32 cellular contexts compared by ENCODE assay signal in the genomic region with DNA sequence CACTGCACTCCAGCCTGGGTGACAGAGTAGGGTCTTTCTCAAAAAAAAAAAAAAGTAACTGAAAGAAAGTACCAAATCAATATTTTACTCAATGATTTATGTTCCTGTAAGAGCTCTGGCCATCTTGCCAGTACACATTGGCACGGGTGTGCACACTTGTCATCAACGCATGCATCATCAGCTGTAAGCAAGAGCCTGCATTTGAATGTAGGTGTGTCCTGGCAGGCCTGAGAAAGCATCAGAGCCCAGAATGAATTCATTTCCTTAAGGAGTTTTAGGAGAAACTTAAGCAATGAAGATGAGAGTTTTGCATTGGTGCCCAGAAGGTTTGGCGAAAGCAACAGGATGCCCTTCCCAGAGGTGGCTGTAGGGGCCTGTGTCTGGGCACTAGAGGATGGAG.
"Had no signal": no experiment of that assay in that cellular context is flagged by ENCODE, and none has a peak within 500 bp of the region (broad histone marks: within the 10 kb centered on the region; RNA-seq: fewer than 3 reads in every experiment).

No MANE protein-coding gene starts in this region.

- H3K27me3 Mint-ChIP-seq: activated CD4-positive, alpha-beta memory T cell treated with anti-CD3 and anti-CD28 coated beads, Interleukin-2, amount 10 ng/mL, durations not matched to agents 7 days and 5 days had no signal

- DNase-seq: activated CD4-positive, alpha-beta memory T cell treated with anti-CD3 and anti-CD28 coated beads, Interleukin-2, amount 10 ng/mL, durations not matched to agents 7 days and 5 days; activated CD4-positive, alpha-beta T cell treated with anti-CD3 and anti-CD28 coated beads for 36 hours; activated CD4-positive, alpha-beta T cell treated with anti-CD3 and anti-CD28 coated beads, Interleukin-2, amount 50 U/mL, for 1 hour; activated gamma-delta T cell; activated naive CD4-positive, alpha-beta T cell treated with anti-CD3 and anti-CD28 coated beads for 36 hours; activated T-cell treated with anti-CD3 and anti-CD28 coated beads for 4 hours; activated T-cell treated with anti-CD3 and anti-CD28 coated beads, Interleukin-2, amount 50 U/mL, for 48 hours; amygdala; Kasumi-1; KBM-7; NCI-H1092; NCI-H1417; NCI-H2029; NCI-H2107; NCI-H2171 treated with DMSO at 0.1 percent for 48 hours; NCI-H345; NCI-H510A; NCI-H526 treated with DMSO at 0.1 percent for 48 hours; NCI-H82; NK-92 treated with Interleukin-12 subunit alpha and Interleukin-12 subunit beta, amount 100 ng/mL, for 24 hours; OCI-M1; Right ventricle myocardium superior; RPMI8226; SJCRH30; SK-N-SH; T-helper 1 cell had no signal

- ATAC-seq: activated CD4-positive, alpha-beta T cell treated with anti-CD3 and anti-CD28 coated beads for 36 hours; activated T-helper 17 cell treated with anti-CD3 and anti-CD28 coated beads, Interleukin-2, amount 50 U/mL, for 72 hours; Panc1 had no signal

- H3K27ac Mint-ChIP-seq: activated CD4-positive, alpha-beta memory T cell treated with anti-CD3 and anti-CD28 coated beads, Interleukin-2, amount 10 ng/mL, durations not matched to agents 7 days and 5 days; activated CD4-positive, alpha-beta T cell treated with anti-CD3 and anti-CD28 coated beads for 36 hours; activated naive CD4-positive, alpha-beta T cell treated with anti-CD3 and anti-CD28 coated beads for 36 hours; activated naive CD8-positive, alpha-beta T cell; activated T-helper 17 cell treated with anti-CD3 and anti-CD28 coated beads, Interleukin-2, amount 50 U/mL, for 72 hours had no signal

- H3K4me3 ChIP-seq: cardiac muscle cell, SJCRH30 had no signal

- H3K9ac ChIP-seq: SK-N-SH had no signal

- H3K4me1 ChIP-seq: SJCRH30 had no signal

- H3K27ac ChIP-seq: cardiac muscle cell, SJCRH30, VCaP had no signal

- H3K27me3 ChIP-seq: SJCRH30 had no signal

- H3K36me3 Mint-ChIP-seq: activated naive CD8-positive, alpha-beta T cell; brain had no signal

- H3K36me3 ChIP-seq: cardiac muscle cell, SJCRH30 had no signal

- H3K9me3 ChIP-seq: SJCRH30, SK-N-SH had no signal

- H3K4me3 Mint-ChIP-seq: activated CD4-positive, alpha-beta memory T cell treated with anti-CD3 and anti-CD28 coated beads, Interleukin-2, amount 10 ng/mL, durations not matched to agents 7 days and 5 days; activated CD4-positive, alpha-beta T cell treated with anti-CD3 and anti-CD28 coated beads for 36 hours; activated naive CD4-positive, alpha-beta T cell treated with anti-CD3 and anti-CD28 coated beads for 36 hours; activated naive CD8-positive, alpha-beta T cell; activated T-helper 17 cell treated with anti-CD3 and anti-CD28 coated beads, Interleukin-2, amount 50 U/mL, for 72 hours; brain had no signal

- H3K4me1 Mint-ChIP-seq: activated CD4-positive, alpha-beta memory T cell treated with anti-CD3 and anti-CD28 coated beads, Interleukin-2, amount 10 ng/mL, durations not matched to agents 7 days and 5 days; activated T-helper 17 cell treated with anti-CD3 and anti-CD28 coated beads, Interleukin-2, amount 50 U/mL, for 72 hours had no signal

- H3K4me2 ChIP-seq: SK-N-SH had no signal
